ENCODE assay signal across 26 cellular contexts in genomic region chr13:113442985-113443362, GRCh38.
"Had no signal": no experiment of that assay in that cellular context is flagged by ENCODE, and none has a peak within 500 bp of the region (broad histone marks: within the 10 kb centered on the region; RNA-seq: fewer than 3 reads in every experiment).

No MANE protein-coding gene starts in this region.

- H3K9me3 Mint-ChIP-seq: natural killer cell had no signal

- H3K36me3 ChIP-seq: neutrophil, thoracic aorta, thyroid gland, upper lobe of left lung, vagina had no signal

- FAIRE-seq: small intestine, urothelium cell line had no signal

- H3K9me3 ChIP-seq: neutrophil, psoas muscle, spleen, stomach, thoracic aorta, thyroid gland, tibial nerve, upper lobe of left lung, vagina had no signal

- H3K36me3 Mint-ChIP-seq: natural killer cell had no signal

- H3K27me3 Mint-ChIP-seq: naive thymus-derived CD4-positive, alpha-beta T cell; stimulated activated memory B cell treated with anti-CD40 and anti-IgM and Interleukin-4, amounts not matched to agents 10 μg/mL and 1 μg/mL and 100 μg/mL, for 72 hours had no signal

- H3K27me3 ChIP-seq: neutrophil, spleen, stomach, thyroid gland, tibial nerve, upper lobe of left lung, vagina had no signal

- H3K4me1 ChIP-seq: thyroid gland, tibial nerve, upper lobe of left lung, vagina had no signal

- H3K27ac ChIP-seq: neutrophil, psoas muscle, spleen, stomach, thoracic aorta, thyroid gland, tibial nerve, upper lobe of left lung, vagina had no signal

- H3K4me3 Mint-ChIP-seq: naive thymus-derived CD4-positive, alpha-beta T cell; natural killer cell; nephron; stimulated activated memory B cell treated with anti-CD40 and anti-IgM and Interleukin-4, amounts not matched to agents 10 μg/mL and 1 μg/mL and 100 μg/mL, for 72 hours had no signal

- H3K4me3 ChIP-seq: psoas muscle, spleen, stomach, thoracic aorta, thyroid gland, tibial nerve, upper lobe of left lung, vagina had no signal

- H3K27ac Mint-ChIP-seq: natural killer cell; nephron; stimulated activated memory B cell treated with anti-CD40 and anti-IgM and Interleukin-4, amounts not matched to agents 10 μg/mL and 1 μg/mL and 100 μg/mL, for 72 hours had no signal

- DNase-seq: naive thymus-derived CD4-positive, alpha-beta T cell; natural killer cell; nucleus accumbens; right cardiac atrium; small intestine; spleen; stimulated activated CD4-positive, alpha-beta T cell treated with anti-CD3 and anti-CD28 coated beads, Interleukin-12 subunit alpha, Interleukin-12 subunit beta, amount 100 ng/mL, for 4 hours; stimulated activated CD4-positive, alpha-beta T cell treated with anti-CD3 and anti-CD28 coated beads, Interleukin-1b, Interleukin-23, amount 100 ng/mL, for 48 hours; stimulated activated CD4-positive, alpha-beta T cell treated with anti-CD3 and anti-CD28 coated beads, Interleukin-4, amount 100 ng/mL, for 1 hour; stimulated activated CD4-positive, alpha-beta T cell treated with anti-CD3 and anti-CD28 coated beads, Interleukin-4, amount 100 ng/mL, for 4 hours; stimulated activated CD8-positive, alpha-beta memory T cell treated with anti-CD3 and anti-CD28 coated beads, Interleukin-4, amount 100 ng/mL, for 48 hours; stimulated activated naive CD4-positive, alpha-beta T cell; stimulated activated naive CD8-positive, alpha-beta T cell treated with anti-CD3 and anti-CD28 coated beads, Interleukin-15, Interleukin-2, amounts not matched to agents 100 U/mL and 50 U/mL, for 24 hours; stomach; thyroid gland; trophoblast cell had no signal

- ATAC-seq: naive thymus-derived CD4-positive, alpha-beta T cell; natural killer cell; psoas muscle; right cardiac atrium; sciatic nerve; stimulated activated memory B cell treated with anti-CD40 and anti-IgM and Interleukin-4, amounts not matched to agents 10 μg/mL and 1 μg/mL and 100 μg/mL, for 72 hours; stimulated activated naive CD8-positive, alpha-beta T cell treated with anti-CD3 and anti-CD28 coated beads, Interleukin-15, Interleukin-2, amounts not matched to agents 100 U/mL and 50 U/mL, for 24 hours had no signal

- H3K4me1 Mint-ChIP-seq: naive thymus-derived CD4-positive, alpha-beta T cell; natural killer cell; nephron had no signal
